25 cellular contexts compared by ENCODE assay signal in genomic region chr19:28436320-28436719, GRCh38.
DNase-seq lines count a peak whose midpoint lies in the region; ATAC-seq lines count a peak whose summit lies in the region.
"Had no signal": no experiment of that assay in that cellular context is flagged by ENCODE, and none has a peak within 500 bp of the region (broad histone marks: within the 10 kb centered on the region; RNA-seq: fewer than 3 reads in every experiment).

No MANE protein-coding gene starts in this region.

- H3K36me3 ChIP-seq in aorta (ENCODE audit: control insufficient read depth in 1 of 2, insufficient read depth in 2 of 2, low read length in 1 of 2): no peaks in the 10 kb centered on the region
- H3K36me3 ChIP-seq: ascending aorta, BE2C, cardiac muscle cell, gastrocnemius medialis, ovary, tibial artery had no signal

- POLR2A ChIA-PET in activated CD4-positive, alpha-beta T cell treated with anti-CD3 and anti-CD28 coated beads, Interleukin-2, amount 10 ng/mL, durations not matched to agents 7 days and 5 days (lab: Charles Lee): interaction anchor here (0.7 kb wide), 1 partner anchor 98 kb away, joined by 3 read pairs; no protein-coding TSS in a partner anchor
- POLR2A ChIA-PET in activated CD4-positive, alpha-beta T cell treated with anti-CD3 and anti-CD28 coated beads for 36 hours (lab: Charles Lee): no interaction called here

- intact Hi-C loops in activated CD4-positive, alpha-beta T cell treated with anti-CD3 and anti-CD28 coated beads for 36 hours (cut with DNase I, micrococcal nuclease): no loop called here
- intact Hi-C loops in aorta (cut with DNase I): no loop called here

- peak overlapping the region; percentile 76 for H3K27ac Mint-ChIP-seq in activated CD4-positive, alpha-beta T cell treated with anti-CD3 and anti-CD28 coated beads, Interleukin-2, amount 10 ng/mL, durations not matched to agents 7 days and 5 days
- H3K27ac Mint-ChIP-seq in activated CD4-positive, alpha-beta T cell treated with anti-CD3 and anti-CD28 coated beads for 36 hours: no peak overlapping the region
- H3K27ac Mint-ChIP-seq: activated CD8-positive, alpha-beta T cell treated with anti-CD3 and anti-CD28 coated beads, Interleukin-2, amount 10 ng/mL, durations not matched to agents 7 days and 5 days; activated naive CD8-positive, alpha-beta T cell; GM23338; stimulated activated naive CD8-positive, alpha-beta T cell treated with anti-CD3 and anti-CD28 coated beads, Interleukin-15, amount 100 ng/mL, for 72 hours had no signal

- peaks cover 30% of the 10 kb centered on the region for H3K4me1 Mint-ChIP-seq in activated CD4-positive, alpha-beta T cell treated with anti-CD3 and anti-CD28 coated beads, Interleukin-2, amount 10 ng/mL, durations not matched to agents 7 days and 5 days
- no peaks in the 10 kb centered on the region for H3K4me1 Mint-ChIP-seq in activated CD4-positive, alpha-beta T cell treated with anti-CD3 and anti-CD28 coated beads for 36 hours

- H3K36me3 Mint-ChIP-seq in activated CD4-positive, alpha-beta T cell treated with anti-CD3 and anti-CD28 coated beads, Interleukin-2, amount 10 ng/mL, durations not matched to agents 7 days and 5 days (ENCODE audit: low read depth): peaks cover 2% of the 10 kb centered on the region
- no peaks in the 10 kb centered on the region for H3K36me3 Mint-ChIP-seq in activated CD4-positive, alpha-beta T cell treated with anti-CD3 and anti-CD28 coated beads for 36 hours (ENCODE audit: low read depth)

- CTCF ChIA-PET in activated CD4-positive, alpha-beta T cell treated with anti-CD3 and anti-CD28 coated beads, Interleukin-2, amount 10 ng/mL, durations not matched to agents 7 days and 5 days (lab: Charles Lee): interaction anchor here (0.7 kb wide), 1 partner anchor 72 kb away, joined by 3 read pairs; no protein-coding TSS in a partner anchor
- CTCF ChIA-PET in activated CD4-positive, alpha-beta T cell treated with anti-CD3 and anti-CD28 coated beads for 36 hours (lab: Charles Lee): interaction anchor here (0.6 to 0.8 kb wide), 2 partner anchors 298 to 828 kb away, joined by 3 read pairs; no protein-coding TSS in a partner anchor

- H3K9me3 Mint-ChIP-seq in activated CD4-positive, alpha-beta T cell treated with anti-CD3 and anti-CD28 coated beads, Interleukin-2, amount 10 ng/mL, durations not matched to agents 7 days and 5 days: peaks cover 16% of the 10 kb centered on the region
- peaks cover 9% of the 10 kb centered on the region for H3K9me3 Mint-ChIP-seq in activated CD4-positive, alpha-beta T cell treated with anti-CD3 and anti-CD28 coated beads for 36 hours (ENCODE audit: low read depth)

- no peaks in the 10 kb centered on the region for H3K4me1 ChIP-seq in aorta (ENCODE audit: control insufficient read depth in 1 of 2, insufficient read depth in 2 of 2, low read length in 2 of 2)
- H3K4me1 ChIP-seq: ascending aorta, BE2C, Caco-2, gastrocnemius medialis, tibial artery had no signal

- peaks cover 3% of the 10 kb centered on the region for H3K27me3 Mint-ChIP-seq in activated CD4-positive, alpha-beta T cell treated with anti-CD3 and anti-CD28 coated beads, Interleukin-2, amount 10 ng/mL, durations not matched to agents 7 days and 5 days
- H3K27me3 Mint-ChIP-seq in activated CD4-positive, alpha-beta T cell treated with anti-CD3 and anti-CD28 coated beads for 36 hours: no peaks in the 10 kb centered on the region
- H3K27me3 Mint-ChIP-seq: activated naive CD8-positive, alpha-beta T cell had no signal

- H3K27ac ChIP-seq in aorta (ENCODE audit: low read depth in 1 of 2, low read length in 2 of 2): no peak overlapping the region
- H3K27ac ChIP-seq: ascending aorta, cardiac muscle cell, gastrocnemius medialis, ovary, tibial artery had no signal

- H3K27me3 ChIP-seq in aorta (ENCODE audit: control insufficient read depth in 1 of 2, insufficient read depth in 2 of 2, low read length in 1 of 2): no peaks in the 10 kb centered on the region
- H3K27me3 ChIP-seq: ascending aorta, BE2C, cardiac muscle cell, gastrocnemius medialis, ovary, tibial artery had no signal

- H3K9me3 ChIP-seq in aorta (ENCODE audit: control insufficient read depth, low read length): no peaks in the 10 kb centered on the region
- H3K9me3 ChIP-seq: ascending aorta, BE2C, Caco-2, gastrocnemius medialis, ovary, tibial artery had no signal

- H3K4me3 Mint-ChIP-seq in activated CD4-positive, alpha-beta T cell treated with anti-CD3 and anti-CD28 coated beads, Interleukin-2, amount 10 ng/mL, durations not matched to agents 7 days and 5 days: no peak overlapping the region
- no peak overlapping the region for H3K4me3 Mint-ChIP-seq in activated CD4-positive, alpha-beta T cell treated with anti-CD3 and anti-CD28 coated beads for 36 hours
- H3K4me3 Mint-ChIP-seq: activated CD8-positive, alpha-beta T cell treated with anti-CD3 and anti-CD28 coated beads, Interleukin-2, amount 10 ng/mL, durations not matched to agents 7 days and 5 days; activated naive CD8-positive, alpha-beta T cell; GM23338; stimulated activated naive CD8-positive, alpha-beta T cell treated with anti-CD3 and anti-CD28 coated beads, Interleukin-15, amount 100 ng/mL, for 72 hours had no signal

- no peak overlapping the region for H3K4me3 ChIP-seq in aorta (ENCODE audit: low read length in 2 of 2)
- H3K4me3 ChIP-seq: ascending aorta, cardiac muscle cell, gastrocnemius medialis, GM23338, ovary, tibial artery had no signal

- 89 to 94% methylated on average over 4 of the region's 4 CpGs for WGBS in aorta, 2 donors

- ATAC-seq in activated CD4-positive, alpha-beta T cell treated with anti-CD3 and anti-CD28 coated beads for 36 hours: no peak
- no peak for ATAC-seq in HG03520 (IDR thresholded peaks at IDR 0.05; ENCODE audit: unreplicated experiment)
- no peak for ATAC-seq in HG02973 (IDR thresholded peaks at IDR 0.05; ENCODE audit: unreplicated experiment)
- ATAC-seq in aorta (ENCODE audit: low FRiP score): no peak
- ATAC-seq: activated CD8-positive, alpha-beta T cell treated with anti-CD3 and anti-CD28 coated beads, Interleukin-2, amount 10 ng/mL, durations not matched to agents 7 days and 5 days; gastrocnemius medialis; GM23338; Panc1; stimulated activated naive CD8-positive, alpha-beta T cell treated with anti-CD3 and anti-CD28 coated beads, Interleukin-15, amount 100 ng/mL, for 72 hours had no signal

- no peak for DNase-seq in activated CD4-positive, alpha-beta T cell treated with anti-CD3 and anti-CD28 coated beads, Interleukin-2, amount 10 ng/mL, durations not matched to agents 7 days and 5 days
- no peak for DNase-seq in activated CD4-positive, alpha-beta T cell treated with anti-CD3 and anti-CD28 coated beads for 36 hours
- DNase-seq in NCI-H345 treated with DMSO at 0.1 percent for 48 hours (lab: John Stamatoyannopoulos, UW; ENCODE audit: unreplicated experiment) (peak; percentile 75), cerebellar cortex (ENCODE audit: low spot score) (peak; percentile 6), aorta (no peak)
- DNase-seq in stimulated activated naive CD4-positive, alpha-beta T cell treated with Interleukin-2 at 50 U/mL for 16 hours (lab: John Stamatoyannopoulos, UW): no peak
- DNase-seq: activated CD4-positive, alpha-beta T cell treated with anti-CD3 and anti-CD28 coated beads for 1 hour; activated CD8-positive, alpha-beta T cell treated with anti-CD3 and anti-CD28 coated beads, Interleukin-2, amount 10 ng/mL, durations not matched to agents 7 days and 5 days; BE2C; Caco-2; gastrocnemius medialis; Kasumi-1; NCI-H1048; NCI-H2081 treated with DMSO at 0.1 percent for 48 hours; ovary; small intestine; stimulated activated naive CD8-positive, alpha-beta T cell treated with anti-CD3 and anti-CD28 coated beads, Interleukin-15, amount 100 ng/mL, for 72 hours; tibial artery had no signal

Comparison
In these comparisons a context has a peak if more than half of its experiments do, and no peak if none do; other contexts are left out.
1. DNase-seq: peak in NCI-H345 treated with DMSO at 0.1 percent for 48 hours (single experiment) and cerebellar cortex (single experiment); none in activated CD4-positive, alpha-beta T cell treated with anti-CD3 and anti-CD28 coated beads, Interleukin-2, amount 10 ng/mL, durations not matched to agents 7 days and 5 days (single experiment), activated CD4-positive, alpha-beta T cell treated with anti-CD3 and anti-CD28 coated beads for 36 hours (single experiment), stimulated activated naive CD4-positive, alpha-beta T cell treated with Interleukin-2 at 50 U/mL for 16 hours (single experiment) and aorta (0 of 2).